Comparison of ENCODE assay signal across 10 cellular contexts in the genomic region with DNA sequence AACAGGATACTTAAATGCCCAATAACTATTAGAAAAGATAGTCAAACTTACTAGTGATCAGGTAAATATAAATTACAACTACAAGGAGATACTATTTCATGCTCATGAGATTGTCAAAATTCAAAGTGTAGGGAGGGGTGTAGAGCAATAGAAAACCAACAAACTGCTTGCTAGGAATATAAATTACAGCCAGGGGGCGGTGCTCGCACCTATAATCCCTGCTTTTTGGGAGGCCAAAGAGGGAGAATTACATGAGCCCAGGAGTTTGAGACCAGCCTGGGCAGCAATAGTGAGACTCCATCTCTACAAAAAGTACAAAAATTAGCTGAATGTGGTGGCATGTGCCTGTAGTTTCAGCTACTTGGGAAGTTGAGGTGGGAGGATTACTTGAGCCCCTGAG.
DNase-seq lines count a peak whose midpoint lies in the region; ATAC-seq, FAIRE-seq and TF ChIP-seq lines count a peak whose summit lies in the region.
"Had no signal": no experiment of that assay in that cellular context is flagged by ENCODE, and none has a peak within 500 bp of the region (broad histone marks: within the 10 kb centered on the region; RNA-seq: fewer than 3 reads in every experiment).

No MANE protein-coding gene starts in this region.

- H3F3A ChIP-seq in OCI-LY1 (ENCODE audit: insufficient read depth, low read length), result no peaks in the 10 kb centered on the region

- no peaks in the 10 kb centered on the region for H3K27me3 ChIP-seq in OCI-LY1 (ENCODE audit: insufficient read depth, low read length)

- TF ChIP-seq CTCF in C4-2B (conservative IDR thresholded peaks at IDR 0.05), result peak; percentile 50
- peak; percentile 60 for TF ChIP-seq CTCF in OCI-LY1 (IDR thresholded peaks at IDR 0.05; ENCODE audit: low read length)
- TF ChIP-seq CTCF in foreskin fibroblast (IDR thresholded peaks at IDR 0.05; ENCODE audit: low read depth, low read length), result peak; percentile 17

- no peak for FAIRE-seq in GM19239 (lab: Jason Lieb, UNC)

- ATAC-seq in GM19351 (IDR thresholded peaks at IDR 0.05; ENCODE audit: unreplicated experiment) (peak; percentile 67), HG02759 (IDR thresholded peaks at IDR 0.05; ENCODE audit: unreplicated experiment) (no peak), HG03378 (IDR thresholded peaks at IDR 0.05; ENCODE audit: unreplicated experiment) (no peak)

- no peak overlapping the region for H3K9ac ChIP-seq in OCI-LY1 (ENCODE audit: low read length)

- H3K4me2 ChIP-seq in OCI-LY1 (ENCODE audit: low read length), result no peak overlapping the region

- H3K4me1 ChIP-seq in OCI-LY1 (ENCODE audit: insufficient read depth, low read length, severe bottlenecking), result peaks cover 8% of the 10 kb centered on the region

- no peak overlapping the region for H2AFZ ChIP-seq in OCI-LY1 (ENCODE audit: low read length)

- H3K4me3 ChIP-seq in OCI-LY1 (ENCODE audit: low read depth, low read length, poor library complexity, severe bottlenecking) (no peak overlapping the region), foreskin fibroblast (ENCODE audit: low read depth in 1 of 2, low read length in 2 of 2) (no peak overlapping the region)

- no peaks in the 10 kb centered on the region for H4K20me1 ChIP-seq in OCI-LY1 (ENCODE audit: insufficient read depth, low read length)

- no peaks in the 10 kb centered on the region for H3K79me2 ChIP-seq in OCI-LY1 (ENCODE audit: insufficient read depth, low read length)

- H3K9me2 ChIP-seq in OCI-LY1 (ENCODE audit: low read depth, low read length), result no peaks in the 10 kb centered on the region

- no peaks in the 10 kb centered on the region for H3K36me3 ChIP-seq in OCI-LY1 (ENCODE audit: insufficient read depth, low read length)

- no peak for DNase-seq in foreskin fibroblast
- no peak for DNase-seq in GM19239 (ENCODE audit: insufficient read length, low spot score)
- no peak for DNase-seq in activated CD4-positive, alpha-beta T cell treated with anti-CD3 and anti-CD28 coated beads for 1 hour
- DNase-seq: NCI-H526 treated with DMSO at 0.1 percent for 48 hours, retina had no signal

- no peaks in the 10 kb centered on the region for H3K9me3 ChIP-seq in OCI-LY1 (ENCODE audit: low read length)

- H3K27ac ChIP-seq in C4-2B (no peak overlapping the region), OCI-LY1 (ENCODE audit: low read depth, low read length, poor library complexity, severe bottlenecking) (no peak overlapping the region)
